ENCODE assay signal across 8 cellular contexts in the genomic region with DNA sequence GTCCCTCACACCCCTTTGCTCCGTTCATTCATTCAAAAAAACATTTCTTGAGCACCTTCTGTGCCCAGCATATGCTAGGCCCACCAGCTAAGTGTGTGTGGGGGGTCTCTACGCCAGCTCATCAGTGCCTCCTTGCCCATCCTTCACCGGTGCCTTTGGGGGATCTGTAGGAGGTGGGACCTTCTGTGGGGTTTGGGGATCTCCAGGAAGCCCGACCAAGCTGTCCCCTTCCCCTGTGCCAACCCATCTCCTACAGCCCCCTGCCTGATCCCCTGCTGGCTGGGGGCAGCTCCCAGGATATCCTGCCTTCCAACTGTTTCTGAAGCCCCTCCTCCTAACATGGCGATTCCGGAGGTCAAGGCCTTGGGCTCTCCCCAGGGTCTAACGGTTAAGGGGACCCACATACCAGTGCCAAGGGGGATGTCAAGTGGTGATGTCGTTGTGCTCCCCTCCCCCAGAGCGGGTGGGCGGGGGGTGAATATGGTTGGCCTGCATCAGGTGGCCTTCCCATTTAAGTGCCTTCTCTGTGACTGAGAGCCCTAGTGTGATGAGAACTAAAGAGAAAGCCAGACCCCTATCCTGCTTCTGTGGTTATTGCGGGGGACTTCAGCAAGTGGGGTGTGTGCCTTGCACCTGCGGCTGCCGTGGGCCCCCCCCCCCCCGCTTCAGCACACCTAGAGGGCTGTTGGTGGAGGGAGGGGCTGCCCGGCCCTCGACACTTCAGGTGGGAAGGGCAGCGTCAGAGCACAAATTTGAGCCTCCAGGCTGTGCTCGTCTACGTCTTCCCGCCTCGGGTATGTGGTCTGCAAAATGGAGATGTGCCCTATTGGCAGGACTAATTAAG. TPM values are rescaled to one million over a fixed set of nuclear protein-coding genes. Genes with fewer than 3 reads are reported as not detected.
A peak's percentile ranks its signal among the peaks of the same experiment; 100 is the strongest.
DNase-seq lines count a peak whose midpoint lies in the region; ATAC-seq and TF ChIP-seq lines count a peak whose summit lies in the region.

No MANE protein-coding gene starts in this region.

- H3K9me2 ChIP-seq in OCI-LY1 (ENCODE audit: low read depth, low read length) = no peaks in the 10 kb centered on the region

- peak overlapping the region; percentile 69 to 100 (median 94) for H3K9ac ChIP-seq in BLaER1 treated with 17β-estradiol and CSF1 and Interleukin-3, amounts not matched to agents 10 nM and 100 nM
- H3K9ac ChIP-seq in OCI-LY1 (ENCODE audit: low read length) = peak overlapping the region; percentile 44

- H3K4me3 Mint-ChIP-seq in dendritic cell treated with granulocyte-macrophage colony-stimulating factor and Interleukin-4, amounts not matched to agents 40 ng/mL and 50 ng/mL, for 4 days = peak overlapping the region; percentile 60
- H3K4me3 Mint-ChIP-seq in naive thymus-derived CD4-positive, alpha-beta T cell = peak overlapping the region; percentile 77 to 92 (median 86)

- TF ChIP-seq CTCF in OCI-LY1 (IDR thresholded peaks at IDR 0.05; ENCODE audit: low read length) = no peak

- peak overlapping the region; percentile 90 to 100 (median 98) for H3K4me2 ChIP-seq in BLaER1 treated with 17β-estradiol and CSF1 and Interleukin-3, amounts not matched to agents 10 nM and 100 nM
- peak overlapping the region; percentile 66 for H3K4me2 ChIP-seq in OCI-LY1 (ENCODE audit: low read length)

- no peaks in the 10 kb centered on the region for H3K27me3 Mint-ChIP-seq in dendritic cell treated with granulocyte-macrophage colony-stimulating factor and Interleukin-4, amounts not matched to agents 40 ng/mL and 50 ng/mL, for 4 days
- H3K27me3 Mint-ChIP-seq in naive thymus-derived CD4-positive, alpha-beta T cell = peaks cover 0 to 3% (median 0%) of the 10 kb centered on the region in 5 donors

- H3K27ac ChIP-seq in BLaER1 treated with 17β-estradiol and CSF1 and Interleukin-3, amounts not matched to agents 10 nM and 100 nM = peak overlapping the region; percentile 58 to 98 (median 78)
- H3K27ac ChIP-seq in OCI-LY1 (ENCODE audit: low read depth, low read length, poor library complexity, severe bottlenecking) = peak overlapping the region; percentile 74
- peak overlapping the region; percentile 75 for H3K27ac ChIP-seq in naive thymus-derived CD4-positive, alpha-beta T cell (ENCODE audit: low read depth, low read length)

- peak overlapping the region; percentile 89 for H3K27ac Mint-ChIP-seq in dendritic cell treated with granulocyte-macrophage colony-stimulating factor and Interleukin-4, amounts not matched to agents 40 ng/mL and 50 ng/mL, for 4 days
- H3K27ac Mint-ChIP-seq in naive thymus-derived CD4-positive, alpha-beta T cell = peak overlapping the region; percentile 83 to 95 (median 91)

- no peaks in the 10 kb centered on the region for H3K9me3 Mint-ChIP-seq in dendritic cell treated with granulocyte-macrophage colony-stimulating factor and Interleukin-4, amounts not matched to agents 40 ng/mL and 50 ng/mL, for 4 days
- H3K9me3 Mint-ChIP-seq in naive thymus-derived CD4-positive, alpha-beta T cell = no peaks in the 10 kb centered on the region

- no peak overlapping the region for H2AFZ ChIP-seq in OCI-LY1 (ENCODE audit: low read length)

- CTCF ChIA-PET in naive thymus-derived CD4-positive, alpha-beta T cell (lab: Charles Lee) = interaction anchor here (0.8 to 2.7 kb wide), 4 partner anchors 9 to 134 kb away, joined by 3 to 11 read pairs (median 3); no protein-coding TSS in a partner anchor

- peaks cover 53% of the 10 kb centered on the region for H3K36me3 Mint-ChIP-seq in dendritic cell treated with granulocyte-macrophage colony-stimulating factor and Interleukin-4, amounts not matched to agents 40 ng/mL and 50 ng/mL, for 4 days (ENCODE audit: low read depth)
- H3K36me3 Mint-ChIP-seq in naive thymus-derived CD4-positive, alpha-beta T cell = peaks cover 0 to 22% (median 0%) of the 10 kb centered on the region in 5 donors

- ATAC-seq in GM21723 (IDR thresholded peaks at IDR 0.05; ENCODE audit: unreplicated experiment) = peak; percentile 23
- no peak for ATAC-seq in naive thymus-derived CD4-positive, alpha-beta T cell

- no peaks in the 10 kb centered on the region for H3K9me3 ChIP-seq in BLaER1 treated with 17β-estradiol and CSF1 and Interleukin-3, amounts not matched to agents 10 nM and 100 nM (replicated peaks in 1 of 11)
- no peaks in the 10 kb centered on the region for H3K9me3 ChIP-seq in OCI-LY1 (ENCODE audit: low read length)
- H3K9me3 ChIP-seq in naive thymus-derived CD4-positive, alpha-beta T cell (ENCODE audit: control insufficient read depth in 2 of 3, low read length in 3 of 3) = no peaks in the 10 kb centered on the region

- no peaks in the 10 kb centered on the region for H3F3A ChIP-seq in OCI-LY1 (ENCODE audit: insufficient read depth, low read length)

- no peaks in the 10 kb centered on the region for H3K79me2 ChIP-seq in OCI-LY1 (ENCODE audit: insufficient read depth, low read length)

- peaks cover 77% of the 10 kb centered on the region for H3K4me1 Mint-ChIP-seq in dendritic cell treated with granulocyte-macrophage colony-stimulating factor and Interleukin-4, amounts not matched to agents 40 ng/mL and 50 ng/mL, for 4 days (ENCODE audit: low read depth)
- H3K4me1 Mint-ChIP-seq in naive thymus-derived CD4-positive, alpha-beta T cell = peaks cover 31 to 66% (median 57%) of the 10 kb centered on the region in 7 donors

- POLR2A ChIA-PET in naive thymus-derived CD4-positive, alpha-beta T cell (lab: Charles Lee) = interaction anchor here (0.6 to 4.6 kb wide), 5 partner anchors 9 to 254 kb away, joined by 3 to 36 read pairs (median 3); a partner anchor contains a TSS

- peaks cover 71 to 76% (median 74%) of the 10 kb centered on the region in 10 experiments for H3K4me1 ChIP-seq in BLaER1 treated with 17β-estradiol and CSF1 and Interleukin-3, amounts not matched to agents 10 nM and 100 nM
- H3K4me1 ChIP-seq in OCI-LY1 (ENCODE audit: insufficient read depth, low read length, severe bottlenecking) = peaks cover 48% of the 10 kb centered on the region
- peaks cover 23 to 37% of the 10 kb centered on the region in 2 donors for H3K4me1 ChIP-seq in naive thymus-derived CD4-positive, alpha-beta T cell (ENCODE audit: control insufficient read depth in 2 of 2, insufficient read depth in 2 of 2, low read length in 2 of 2)

- no peaks in the 10 kb centered on the region for H3K27me3 ChIP-seq in BLaER1 treated with 17β-estradiol and CSF1 and Interleukin-3, amounts not matched to agents 10 nM and 100 nM
- no peaks in the 10 kb centered on the region for H3K27me3 ChIP-seq in OCI-LY1 (ENCODE audit: insufficient read depth, low read length)
- no peaks in the 10 kb centered on the region for H3K27me3 ChIP-seq in naive thymus-derived CD4-positive, alpha-beta T cell (ENCODE audit: control insufficient read depth in 2 of 2, insufficient read depth in 2 of 2, low read length in 2 of 2)

- H4K20me1 ChIP-seq in BLaER1 treated with 17β-estradiol and CSF1 and Interleukin-3, amounts not matched to agents 10 nM and 100 nM = peaks cover 14 to 51% (median 33%) of the 10 kb centered on the region in 11 experiments; a peak in 14 of 22 replicates
- H4K20me1 ChIP-seq in OCI-LY1 (ENCODE audit: insufficient read depth, low read length) = no peaks in the 10 kb centered on the region

- intact Hi-C loops in dendritic cell treated with granulocyte-macrophage colony-stimulating factor and Interleukin-4, amounts not matched to agents 40 ng/mL and 50 ng/mL, for 4 days (cut with micrococcal nuclease) = loop anchor here (1.0 to 2.0 kb wide), 2 partner anchors 9 to 61 kb away; no protein-coding TSS in a partner anchor
- intact Hi-C loops in naive thymus-derived CD4-positive, alpha-beta T cell (cut with micrococcal nuclease) = loop anchor here (1.0 to 2.0 kb wide), 10 partner anchors 9 to 983 kb away; a partner anchor contains a TSS

- H3K4me3 ChIP-seq in BLaER1 treated with 17β-estradiol and CSF1 and Interleukin-3, amounts not matched to agents 10 nM and 100 nM = peak overlapping the region; percentile 30 to 97 (median 56)
- H3K4me3 ChIP-seq in OCI-LY1 (ENCODE audit: low read depth, low read length, poor library complexity, severe bottlenecking) = peak overlapping the region; percentile 48
- peak overlapping the region; percentile 26 for H3K4me3 ChIP-seq in naive thymus-derived CD4-positive, alpha-beta T cell (ENCODE audit: low read length)

- H3K36me3 ChIP-seq in BLaER1 treated with 17β-estradiol and CSF1 and Interleukin-3, amounts not matched to agents 10 nM and 100 nM = peaks cover 33 to 47% (median 43%) of the 10 kb centered on the region in 11 experiments
- peaks cover 30% of the 10 kb centered on the region for H3K36me3 ChIP-seq in OCI-LY1 (ENCODE audit: insufficient read depth, low read length)
- peaks cover 0 to 43% (median 0%) of the 10 kb centered on the region in 3 experiments for H3K36me3 ChIP-seq in naive thymus-derived CD4-positive, alpha-beta T cell (ENCODE audit: control insufficient read depth in 2 of 3, insufficient read depth in 3 of 3, low read length in 3 of 3)

- DNase-seq in naive thymus-derived CD4-positive, alpha-beta T cell = peak in 4 of 9 donors; percentile 27 to 48 (median 31)
- no peak for DNase-seq in DMS 273 (lab: John Stamatoyannopoulos, UW; ENCODE audit: unreplicated experiment)
- no peak for DNase-seq in DMS79 (lab: John Stamatoyannopoulos, UW)
- no peak for DNase-seq in T1000 (lab: John Stamatoyannopoulos, UW)

RNA-seq across cellular contexts. Expression of a gene that starts 5.9 kb away (rescaled TPM):
- 100 to 1,000 TPM; 110 to 219 (median 156) TPM for total RNA-seq in naive thymus-derived CD4-positive, alpha-beta T cell
- 10 to 100 TPM; 22.5 TPM for polyA plus RNA-seq in naive thymus-derived CD4-positive, alpha-beta T cell

RNA-seq across cellular contexts. Expression of a gene that starts 13.3 kb away (rescaled TPM):
- total RNA-seq in naive thymus-derived CD4-positive, alpha-beta T cell = under 1 TPM in 3 of 5 experiments, not detected in 2; 0.12 to 0.69 (median 0.22) TPM
- under 1 TPM; 0.10 to 0.15 TPM for polyA plus RNA-seq in naive thymus-derived CD4-positive, alpha-beta T cell

RNA-seq across cellular contexts. Expression of a gene that starts 23.5 kb away (rescaled TPM):
- total RNA-seq in naive thymus-derived CD4-positive, alpha-beta T cell = 100 to 1,000 TPM in 1 of 5 experiments, 10 to 100 TPM in 1, 1 to 10 TPM in 2, under 1 TPM in 1; 0.27 to 399 (median 1.9) TPM
- polyA plus RNA-seq in naive thymus-derived CD4-positive, alpha-beta T cell = under 1 TPM; 0.49 to 0.97 TPM

RNA-seq across cellular contexts. Expression of a gene that starts 48.9 kb away (rescaled TPM):
- total RNA-seq in naive thymus-derived CD4-positive, alpha-beta T cell = under 1 TPM in 1 of 5 experiments, not detected in 4; 0.49 TPM
- not detected for polyA plus RNA-seq in naive thymus-derived CD4-positive, alpha-beta T cell
